ENCODE assay signal across 1 cellular context in genomic region chr1:68331117-68331865, GRCh38.
TF ChIP-seq lines count a peak whose summit lies in the region.

No MANE protein-coding gene starts in this region.

TF ChIP-seq in IMR-90, 13 proteins besides CTCF, POLR2A, EP300 and RAD21 (continued from another document):
- no peak for TF ChIP-seq NFE2L2 (IDR thresholded peaks at IDR 0.05; ENCODE audit: low read depth, low read length)
TF ChIP-seq in IMR-90: peak in this region for 5.
